In genomic region chr11:60130496-60130895, GRCh38 we compare ENCODE assay signal across 9 cellular contexts. TPM values are rescaled to one million over a fixed set of nuclear protein-coding genes. Genes with fewer than 3 reads are reported as not detected.
DNase-seq lines count a peak whose midpoint lies in the region; ATAC-seq and TF ChIP-seq lines count a peak whose summit lies in the region.
"Had no signal": no experiment of that assay in that cellular context is flagged by ENCODE, and none has a peak within 500 bp of the region (broad histone marks: within the 10 kb centered on the region; RNA-seq: fewer than 3 reads in every experiment).

No MANE protein-coding gene starts in this region.

- H3K27me3 ChIP-seq in DOHH2 (ENCODE audit: control insufficient read depth, low read length) (no peaks in the 10 kb centered on the region), spleen (replicated peaks in 1 of 7) (no peaks in the 10 kb centered on the region)

- H3K4me3 ChIP-seq in DOHH2 (ENCODE audit: low read length) (no peak overlapping the region), spleen (no peak overlapping the region)
- H3K4me3 ChIP-seq: thoracic aorta had no signal

- H3K27ac ChIP-seq in DOHH2 (ENCODE audit: low read depth, low read length) (no peak overlapping the region), spleen (no peak overlapping the region)
- H3K27ac ChIP-seq: thoracic aorta had no signal

- H4K20me1 ChIP-seq in DOHH2 (ENCODE audit: control insufficient read depth, insufficient read depth, low read depth, low read length): no peaks in the 10 kb centered on the region

- H3F3A ChIP-seq in DOHH2 (ENCODE audit: control insufficient read depth, insufficient read depth): no peaks in the 10 kb centered on the region

- TF ChIP-seq CTCF in DOHH2 (IDR thresholded peaks at IDR 0.05; ENCODE audit: low read depth, low read length, poor library complexity, severe bottlenecking) (peak; percentile 73), spleen (IDR thresholded peaks at IDR 0.05 in 8 of 11, conservative IDR thresholded peaks at IDR 0.05 in 3 of 11) (peak in 7 of 11 experiments; percentile 11 to 51 (median 35))

- ATAC-seq in HG03159 (IDR thresholded peaks at IDR 0.05; ENCODE audit: unreplicated experiment) (peak; percentile 60), GM18907 (IDR thresholded peaks at IDR 0.05; ENCODE audit: unreplicated experiment) (no peak), GM21381 (IDR thresholded peaks at IDR 0.05; ENCODE audit: unreplicated experiment) (no peak)

- H3K79me2 ChIP-seq in DOHH2 (ENCODE audit: control insufficient read depth, low read length): no peaks in the 10 kb centered on the region

- intact Hi-C loops in spleen (cut with DNase I; ENCODE audit: low total_unique reads): loop anchor here (5.0 kb wide), 1 partner anchor 308 kb away; no protein-coding TSS in a partner anchor

- H3K36me3 ChIP-seq in DOHH2 (ENCODE audit: control insufficient read depth, low read length) (no peaks in the 10 kb centered on the region), spleen (no peaks in the 10 kb centered on the region)
- H3K36me3 ChIP-seq: thoracic aorta had no signal

- peak; percentile 55 for DNase-seq in RKO (ENCODE audit: low spot score)
- peak; percentile 4 for DNase-seq in globus pallidus (ENCODE audit: low spot score)
- no peak for DNase-seq in spleen
- DNase-seq in mesenteric fat pad (ENCODE audit: low spot score): no peak

- H3K4me1 ChIP-seq in DOHH2 (ENCODE audit: control insufficient read depth, low read length): peaks cover 28% of the 10 kb centered on the region
- H3K4me1 ChIP-seq in spleen: peaks cover 0 to under 1% (median 0%) of the 10 kb centered on the region in 6 donors

- no peaks in the 10 kb centered on the region for H3K9me2 ChIP-seq in DOHH2 (replicated peaks; ENCODE audit: control insufficient read depth, low read length)

- H3K4me2 ChIP-seq in DOHH2 (ENCODE audit: low read length): peak overlapping the region; percentile 36

- TF ChIP-seq POLR2A in spleen (IDR thresholded peaks at IDR 0.05): no peak

- peaks cover 4% of the 10 kb centered on the region; the same call in 1 of the 2 replicates for H3K9me3 ChIP-seq in DOHH2 (ENCODE audit: control insufficient read depth, insufficient read depth, low read length)
- H3K9me3 ChIP-seq in spleen: peaks cover 0 to 8% (median 2%) of the 10 kb centered on the region in 8 donors
- H3K9me3 ChIP-seq: thoracic aorta had no signal

RNA-seq across cellular contexts. Expression of gene MS4A2, which starts 42.0 kb away (rescaled TPM):
- total RNA-seq in spleen: under 1 TPM in 4 of 7 donors, not detected in 3; 0.50 to 0.91 (median 0.69) TPM
- polyA plus RNA-seq in spleen: under 1 TPM in 1 of 3 donors, not detected in 2; 0.03 TPM
- total RNA-seq in mesenteric fat pad: 1.1 TPM

RNA-seq across cellular contexts. Expression of gene MS4A6A, which starts 52.4 kb away (rescaled TPM):
- total RNA-seq in spleen (100 to 1,000 TPM; 109 to 560 (median 309) TPM), mesenteric fat pad (196 TPM)
- polyA plus RNA-seq in spleen: 100 to 1,000 TPM; 121 to 197 (median 176) TPM

Comparison
In these comparisons a context has a peak if more than half of its experiments do, and no peak if none do; other contexts are left out.
1. DNase-seq: peak in RKO (single experiment) and globus pallidus (single experiment); none in spleen (single experiment) and mesenteric fat pad (single experiment).